In genomic region chr13:96214804-96215445, GRCh38 we compare ENCODE assay signal across 1 cellular context.
TF ChIP-seq lines count a peak whose summit lies in the region.

No MANE protein-coding gene starts in this region.

TF ChIP-seq in GM23338, 12 proteins besides CTCF, POLR2A, EP300 and RAD21 (continued from another document):
- TF ChIP-seq CREB1 (CRISPR knock-in tag; IDR thresholded peaks at IDR 0.05; ENCODE audit: low read depth) (no peak), ZNF462 (CRISPR knock-in tag; IDR thresholded peaks at IDR 0.05) (no peak)
TF ChIP-seq in GM23338: peak in this region for 0.
